ENCODE assay signal across 1 cellular context in the genomic region with DNA sequence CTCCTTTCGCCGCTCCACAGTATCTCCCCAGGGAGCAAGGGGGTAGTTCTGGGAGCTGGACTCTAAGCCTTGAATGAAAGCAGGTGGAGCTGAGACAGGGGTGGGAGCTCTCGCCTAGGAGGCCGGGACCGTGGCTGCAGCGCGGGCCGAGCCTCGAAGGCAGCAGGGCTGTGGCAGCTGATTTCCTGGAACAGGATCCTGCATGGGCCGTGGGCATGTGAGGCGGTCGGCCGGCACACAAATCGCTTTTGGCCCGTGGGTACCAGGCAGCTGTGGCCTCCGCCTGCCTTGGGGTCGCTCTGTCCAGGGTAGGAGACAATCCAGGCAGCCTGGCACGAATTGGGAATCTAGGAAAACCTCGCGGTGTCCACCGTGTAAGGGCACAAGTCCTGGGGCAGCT.
TF ChIP-seq lines count a peak whose summit lies in the region.

No MANE protein-coding gene starts in this region.

TF ChIP-seq in GM23338, 12 proteins besides CTCF, POLR2A, EP300 and RAD21 (continued from another document):
- TF ChIP-seq, protein P1, sequence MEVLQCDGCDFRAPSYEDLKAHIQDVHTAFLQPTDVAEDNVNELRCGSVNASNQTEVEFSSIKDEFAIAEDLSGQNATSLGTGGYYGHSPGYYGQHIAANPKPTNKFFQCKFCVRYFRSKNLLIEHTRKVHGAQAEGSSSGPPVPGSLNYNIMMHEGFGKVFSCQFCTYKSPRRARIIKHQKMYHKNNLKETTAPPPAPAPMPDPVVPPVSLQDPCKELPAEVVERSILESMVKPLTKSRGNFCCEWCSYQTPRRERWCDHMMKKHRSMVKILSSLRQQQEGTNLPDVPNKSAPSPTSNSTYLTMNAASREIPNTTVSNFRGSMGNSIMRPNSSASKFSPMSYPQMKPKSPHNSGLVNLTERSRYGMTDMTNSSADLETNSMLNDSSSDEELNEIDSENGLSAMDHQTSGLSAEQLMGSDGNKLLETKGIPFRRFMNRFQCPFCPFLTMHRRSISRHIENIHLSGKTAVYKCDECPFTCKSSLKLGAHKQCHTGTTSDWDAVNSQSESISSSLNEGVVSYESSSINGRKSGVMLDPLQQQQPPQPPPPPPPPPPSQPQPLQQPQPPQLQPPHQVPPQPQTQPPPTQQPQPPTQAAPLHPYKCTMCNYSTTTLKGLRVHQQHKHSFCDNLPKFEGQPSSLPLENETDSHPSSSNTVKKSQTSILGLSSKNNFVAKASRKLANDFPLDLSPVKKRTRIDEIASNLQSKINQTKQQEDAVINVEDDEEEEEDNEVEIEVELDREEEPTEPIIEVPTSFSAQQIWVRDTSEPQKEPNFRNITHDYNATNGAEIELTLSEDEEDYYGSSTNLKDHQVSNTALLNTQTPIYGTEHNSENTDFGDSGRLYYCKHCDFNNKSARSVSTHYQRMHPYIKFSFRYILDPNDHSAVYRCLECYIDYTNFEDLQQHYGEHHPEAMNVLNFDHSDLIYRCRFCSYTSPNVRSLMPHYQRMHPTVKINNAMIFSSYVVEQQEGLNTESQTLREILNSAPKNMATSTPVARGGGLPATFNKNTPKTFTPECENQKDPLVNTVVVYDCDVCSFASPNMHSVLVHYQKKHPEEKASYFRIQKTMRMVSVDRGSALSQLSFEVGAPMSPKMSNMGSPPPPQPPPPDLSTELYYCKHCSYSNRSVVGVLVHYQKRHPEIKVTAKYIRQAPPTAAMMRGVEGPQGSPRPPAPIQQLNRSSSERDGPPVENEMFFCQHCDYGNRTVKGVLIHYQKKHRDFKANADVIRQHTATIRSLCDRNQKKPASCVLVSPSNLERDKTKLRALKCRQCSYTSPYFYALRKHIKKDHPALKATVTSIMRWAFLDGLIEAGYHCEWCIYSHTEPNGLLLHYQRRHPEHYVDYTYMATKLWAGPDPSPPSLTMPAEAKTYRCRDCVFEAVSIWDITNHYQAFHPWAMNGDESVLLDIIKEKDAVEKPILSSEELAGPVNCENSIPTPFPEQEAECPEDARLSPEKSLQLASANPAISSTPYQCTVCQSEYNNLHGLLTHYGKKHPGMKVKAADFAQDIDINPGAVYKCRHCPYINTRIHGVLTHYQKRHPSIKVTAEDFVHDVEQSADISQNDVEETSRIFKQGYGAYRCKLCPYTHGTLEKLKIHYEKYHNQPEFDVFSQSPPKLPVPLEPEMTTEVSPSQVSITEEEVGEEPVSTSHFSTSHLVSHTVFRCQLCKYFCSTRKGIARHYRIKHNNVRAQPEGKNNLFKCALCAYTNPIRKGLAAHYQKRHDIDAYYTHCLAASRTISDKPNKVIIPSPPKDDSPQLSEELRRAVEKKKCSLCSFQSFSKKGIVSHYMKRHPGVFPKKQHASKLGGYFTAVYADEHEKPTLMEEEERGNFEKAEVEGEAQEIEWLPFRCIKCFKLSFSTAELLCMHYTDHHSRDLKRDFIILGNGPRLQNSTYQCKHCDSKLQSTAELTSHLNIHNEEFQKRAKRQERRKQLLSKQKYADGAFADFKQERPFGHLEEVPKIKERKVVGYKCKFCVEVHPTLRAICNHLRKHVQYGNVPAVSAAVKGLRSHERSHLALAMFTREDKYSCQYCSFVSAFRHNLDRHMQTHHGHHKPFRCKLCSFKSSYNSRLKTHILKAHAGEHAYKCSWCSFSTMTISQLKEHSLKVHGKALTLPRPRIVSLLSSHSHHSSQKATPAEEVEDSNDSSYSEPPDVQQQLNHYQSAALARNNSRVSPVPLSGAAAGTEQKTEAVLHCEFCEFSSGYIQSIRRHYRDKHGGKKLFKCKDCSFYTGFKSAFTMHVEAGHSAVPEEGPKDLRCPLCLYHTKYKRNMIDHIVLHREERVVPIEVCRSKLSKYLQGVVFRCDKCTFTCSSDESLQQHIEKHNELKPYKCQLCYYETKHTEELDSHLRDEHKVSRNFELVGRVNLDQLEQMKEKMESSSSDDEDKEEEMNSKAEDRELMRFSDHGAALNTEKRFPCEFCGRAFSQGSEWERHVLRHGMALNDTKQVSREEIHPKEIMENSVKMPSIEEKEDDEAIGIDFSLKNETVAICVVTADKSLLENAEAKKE (CRISPR knock-in tag; IDR thresholded peaks at IDR 0.05): no peak
- TF ChIP-seq, protein P2, sequence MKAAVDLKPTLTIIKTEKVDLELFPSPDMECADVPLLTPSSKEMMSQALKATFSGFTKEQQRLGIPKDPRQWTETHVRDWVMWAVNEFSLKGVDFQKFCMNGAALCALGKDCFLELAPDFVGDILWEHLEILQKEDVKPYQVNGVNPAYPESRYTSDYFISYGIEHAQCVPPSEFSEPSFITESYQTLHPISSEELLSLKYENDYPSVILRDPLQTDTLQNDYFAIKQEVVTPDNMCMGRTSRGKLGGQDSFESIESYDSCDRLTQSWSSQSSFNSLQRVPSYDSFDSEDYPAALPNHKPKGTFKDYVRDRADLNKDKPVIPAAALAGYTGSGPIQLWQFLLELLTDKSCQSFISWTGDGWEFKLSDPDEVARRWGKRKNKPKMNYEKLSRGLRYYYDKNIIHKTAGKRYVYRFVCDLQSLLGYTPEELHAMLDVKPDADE (IDR thresholded peaks at IDR 0.05): no peak
- TF ChIP-seq ZNF114 (CRISPR knock-in tag; IDR thresholded peaks at IDR 0.05): no peak
